13 cellular contexts compared by ENCODE assay signal in genomic region chr3:72907131-72907697, GRCh38. TPM values are rescaled to one million over a fixed set of nuclear protein-coding genes. Genes with fewer than 3 reads are reported as not detected.
A peak's percentile ranks its signal among the peaks of the same experiment; 100 is the strongest.
DNase-seq lines count a peak whose midpoint lies in the region; ATAC-seq and TF ChIP-seq lines count a peak whose summit lies in the region.
"Had no signal": no experiment of that assay in that cellular context is flagged by ENCODE, and none has a peak within 500 bp of the region (broad histone marks: within the 10 kb centered on the region; RNA-seq: fewer than 3 reads in every experiment).

No MANE protein-coding gene starts in this region.

- H3K9me3 ChIP-seq in mammary epithelial cell (replicated peaks; ENCODE audit: insufficient read depth, low read length), result no peaks in the 10 kb centered on the region
- no peaks in the 10 kb centered on the region for H3K9me3 ChIP-seq in skeletal muscle satellite cell (replicated peaks; ENCODE audit: low read length)

- peak; percentile 15 for DNase-seq in ELR (ENCODE audit: low read depth)
- DNase-seq in mammary epithelial cell, result peak; percentile 2
- DNase-seq in iris pigment epithelial cell (ENCODE audit: low read depth), result peak; percentile 77
- DNase-seq in naive thymus-derived CD8-positive, alpha-beta T cell, result no peak
- DNase-seq in NCI-H1436 treated with DMSO at 0.1 percent for 48 hours (lab: John Stamatoyannopoulos, UW), result no peak
- DNase-seq in H4 (ENCODE audit: low spot score), result no peak
- DNase-seq in activated naive CD4-positive, alpha-beta T cell treated with anti-CD3 and anti-CD28 coated beads for 36 hours, result no peak
- DNase-seq: activated CD4-positive, alpha-beta T cell treated with anti-CD3 and anti-CD28 coated beads, Interleukin-2, amount 50 U/mL, for 4 hours; activated naive CD8-positive, alpha-beta T cell treated with anti-CD3 and anti-CD28 coated beads, Interleukin-2, amount 10 ng/mL, durations not matched to agents 7 days and 5 days; CD8-positive, alpha-beta T cell; MM.1S; NCI-H526 had no signal

- no peak overlapping the region for H3K27ac Mint-ChIP-seq in naive thymus-derived CD8-positive, alpha-beta T cell
- H3K27ac Mint-ChIP-seq in activated naive CD4-positive, alpha-beta T cell treated with anti-CD3 and anti-CD28 coated beads for 36 hours, result no peak overlapping the region
- H3K27ac Mint-ChIP-seq: activated naive CD8-positive, alpha-beta T cell treated with anti-CD3 and anti-CD28 coated beads, Interleukin-2, amount 10 ng/mL, durations not matched to agents 7 days and 5 days; CD8-positive, alpha-beta T cell had no signal

- H3K9me3 Mint-ChIP-seq in naive thymus-derived CD8-positive, alpha-beta T cell, result no peaks in the 10 kb centered on the region
- H3K9me3 Mint-ChIP-seq in activated naive CD4-positive, alpha-beta T cell treated with anti-CD3 and anti-CD28 coated beads for 36 hours, result no peaks in the 10 kb centered on the region
- H3K9me3 Mint-ChIP-seq: activated naive CD8-positive, alpha-beta T cell treated with anti-CD3 and anti-CD28 coated beads, Interleukin-2, amount 10 ng/mL, durations not matched to agents 7 days and 5 days; CD8-positive, alpha-beta T cell had no signal

- BruUV-seq in mammary epithelial cell (replicated peaks; lab: Mats Ljungman, UMichigan), result no TSS peak

- H3K9ac ChIP-seq in mammary epithelial cell (ENCODE audit: insufficient read depth, low read length) (no peak overlapping the region), skeletal muscle satellite cell (ENCODE audit: low read depth, low read length) (peak overlapping the region; percentile 5)

- no peak for TF ChIP-seq CTCF in mammary epithelial cell (conservative IDR thresholded peaks at IDR 0.05 in 1 of 2, IDR thresholded peaks at IDR 0.05 in 1 of 2; ENCODE audit: extremely low read depth in 1 of 2, insufficient read depth in 1 of 2, low read depth in 1 of 2, low read length in 2 of 2)

- H3K4me2 ChIP-seq in mammary epithelial cell (ENCODE audit: insufficient read depth, low read depth, low read length) (no peak overlapping the region), skeletal muscle satellite cell (ENCODE audit: low read length) (peak overlapping the region; percentile 59)

- H3K4me1 ChIP-seq in mammary epithelial cell (ENCODE audit: insufficient read depth, low read length) (peaks cover 8% of the 10 kb centered on the region), skeletal muscle satellite cell (ENCODE audit: control insufficient read depth, insufficient read depth, low read length) (peaks cover 22% of the 10 kb centered on the region)

- no peak overlapping the region for H3K27ac ChIP-seq in mammary epithelial cell (ENCODE audit: insufficient read depth, low read depth, low read length)

- intact Hi-C loops in mammary epithelial cell (cut with micrococcal nuclease), result no loop called here
- intact Hi-C loops in activated naive CD4-positive, alpha-beta T cell treated with anti-CD3 and anti-CD28 coated beads for 36 hours (cut with micrococcal nuclease), result no loop called here

- in situ Hi-C loops in mammary epithelial cell (cut with MboI; ENCODE audit: low sequenced_read_pairs in 2 of 2), result no loop called here

- H3K27me3 ChIP-seq in mammary epithelial cell (ENCODE audit: insufficient read depth, low read length), result no peaks in the 10 kb centered on the region
- H3K27me3 ChIP-seq in skeletal muscle satellite cell (ENCODE audit: control insufficient read depth, insufficient read depth, low read length), result no peaks in the 10 kb centered on the region

- no peak overlapping the region for H3K4me3 Mint-ChIP-seq in naive thymus-derived CD8-positive, alpha-beta T cell
- H3K4me3 Mint-ChIP-seq in activated naive CD4-positive, alpha-beta T cell treated with anti-CD3 and anti-CD28 coated beads for 36 hours, result no peak overlapping the region
- H3K4me3 Mint-ChIP-seq: activated naive CD8-positive, alpha-beta T cell treated with anti-CD3 and anti-CD28 coated beads, Interleukin-2, amount 10 ng/mL, durations not matched to agents 7 days and 5 days; CD8-positive, alpha-beta T cell had no signal

- POLR2A ChIA-PET in naive thymus-derived CD8-positive, alpha-beta T cell (lab: Charles Lee), result no interaction called here

- CTCF ChIA-PET in mammary epithelial cell (lab: Charles Lee; ENCODE audit: low non-redundant PET), result no interaction called here
- CTCF ChIA-PET in activated naive CD4-positive, alpha-beta T cell treated with anti-CD3 and anti-CD28 coated beads for 36 hours (lab: Charles Lee), result no interaction called here

- H3K4me3 ChIP-seq in mammary epithelial cell (replicated peaks in 1 of 3; ENCODE audit: insufficient read depth in 1 of 3, low read depth in 2 of 3, low read length in 3 of 3) (no peak overlapping the region), skeletal muscle satellite cell (ENCODE audit: low read length) (peak overlapping the region; percentile 33)

- WGBS in mammary epithelial cell (ENCODE audit: low coverage, missing lambda C conversion rate), result 50% methylated on average over 4 of the region's 4 CpGs

- H2AFZ ChIP-seq in mammary epithelial cell (ENCODE audit: low read depth, low read length), result no peak overlapping the region

- H3K27me3 Mint-ChIP-seq in naive thymus-derived CD8-positive, alpha-beta T cell, result peaks cover 0 to 5% (median 0%) of the 10 kb centered on the region in 5 donors
- no peaks in the 10 kb centered on the region for H3K27me3 Mint-ChIP-seq in activated naive CD4-positive, alpha-beta T cell treated with anti-CD3 and anti-CD28 coated beads for 36 hours (ENCODE audit: low read depth)
- H3K27me3 Mint-ChIP-seq: activated naive CD8-positive, alpha-beta T cell treated with anti-CD3 and anti-CD28 coated beads, Interleukin-2, amount 10 ng/mL, durations not matched to agents 7 days and 5 days had no signal

- dilution Hi-C loops in mammary epithelial cell (cut with HindIII; ENCODE audit: low sequenced_read_pairs), result no loop called here

- H3K36me3 ChIP-seq in mammary epithelial cell (ENCODE audit: insufficient read depth, low read length) (no peaks in the 10 kb centered on the region), skeletal muscle satellite cell (ENCODE audit: insufficient read depth, low read length) (no peaks in the 10 kb centered on the region)

- no peaks in the 10 kb centered on the region for H3K4me1 Mint-ChIP-seq in naive thymus-derived CD8-positive, alpha-beta T cell
- no peaks in the 10 kb centered on the region for H3K4me1 Mint-ChIP-seq in activated naive CD4-positive, alpha-beta T cell treated with anti-CD3 and anti-CD28 coated beads for 36 hours (ENCODE audit: low read depth)
- H3K4me1 Mint-ChIP-seq: activated naive CD8-positive, alpha-beta T cell treated with anti-CD3 and anti-CD28 coated beads, Interleukin-2, amount 10 ng/mL, durations not matched to agents 7 days and 5 days had no signal

- no peaks in the 10 kb centered on the region for H3K36me3 Mint-ChIP-seq in naive thymus-derived CD8-positive, alpha-beta T cell
- H3K36me3 Mint-ChIP-seq in activated naive CD4-positive, alpha-beta T cell treated with anti-CD3 and anti-CD28 coated beads for 36 hours (ENCODE audit: low read depth), result no peaks in the 10 kb centered on the region
- H3K36me3 Mint-ChIP-seq: activated naive CD8-positive, alpha-beta T cell treated with anti-CD3 and anti-CD28 coated beads, Interleukin-2, amount 10 ng/mL, durations not matched to agents 7 days and 5 days; CD8-positive, alpha-beta T cell had no signal

- no peaks in the 10 kb centered on the region for H3K79me2 ChIP-seq in mammary epithelial cell (ENCODE audit: insufficient read depth, low read length)

- ATAC-seq in naive thymus-derived CD8-positive, alpha-beta T cell, result no peak
- ATAC-seq: CD8-positive, alpha-beta T cell had no signal

- H4K20me1 ChIP-seq in mammary epithelial cell (ENCODE audit: insufficient read depth, low read length), result no peaks in the 10 kb centered on the region

RNA-seq across cellular contexts. Expression of gene GXYLT2, which starts 19.4 kb away (rescaled TPM):
- total RNA-seq in mammary epithelial cell, result 1 to 10 TPM; 3.9 to 9.3 TPM
- 5.8 TPM for polyA plus RNA-seq in mammary epithelial cell
- polyA minus RNA-seq in mammary epithelial cell, result 15.3 TPM
- 17.2 and 32.8 TPM in 2 replicates for total RNA-seq in skeletal muscle satellite cell (2012; rRNA removed)
- total RNA-seq in naive thymus-derived CD8-positive, alpha-beta T cell, result not detected
- not detected for polyA plus RNA-seq in naive thymus-derived CD8-positive, alpha-beta T cell
- 14.2 and 16.9 TPM in 2 replicates for total RNA-seq in H4 (2014; rRNA removed; shearing (Covaris generic))
- not detected for total RNA-seq in activated naive CD4-positive, alpha-beta T cell treated with anti-CD3 and anti-CD28 coated beads for 36 hours
- total RNA-seq: activated naive CD8-positive, alpha-beta T cell treated with anti-CD3 and anti-CD28 coated beads, Interleukin-2, amount 10 ng/mL, durations not matched to agents 7 days and 5 days; CD8-positive, alpha-beta T cell had no signal

RNA-seq across cellular contexts. Expression of gene SHQ1, which starts 59.0 kb away (rescaled TPM):
- 10 to 100 TPM; 17.0 to 23.0 TPM for total RNA-seq in mammary epithelial cell
- polyA plus RNA-seq in mammary epithelial cell, result 12.4 TPM
- polyA minus RNA-seq in mammary epithelial cell, result 18.1 TPM
- total RNA-seq in skeletal muscle satellite cell (2012; rRNA removed), result 25.9 and 26.2 TPM in 2 replicates
- total RNA-seq in naive thymus-derived CD8-positive, alpha-beta T cell, result 10 to 100 TPM; 23.4 to 26.4 TPM
- polyA plus RNA-seq in naive thymus-derived CD8-positive, alpha-beta T cell, result 10 to 100 TPM; 14.8 to 22.7 (median 16.5) TPM
- 19.5 and 22.3 TPM in 2 replicates for total RNA-seq in H4 (2014; rRNA removed; shearing (Covaris generic))
- 10 to 100 TPM; 19.9 to 20.5 TPM for total RNA-seq in activated naive CD4-positive, alpha-beta T cell treated with anti-CD3 and anti-CD28 coated beads for 36 hours

Comparison
In these comparisons a context has a peak if more than half of its experiments do, and no peak if none do; other contexts are left out.
1. DNase-seq: peak in ELR (single experiment), mammary epithelial cell (single experiment) and iris pigment epithelial cell (single experiment); none in naive thymus-derived CD8-positive, alpha-beta T cell (0 of 10), NCI-H1436 treated with DMSO at 0.1 percent for 48 hours (single experiment), H4 (single experiment) and activated naive CD4-positive, alpha-beta T cell treated with anti-CD3 and anti-CD28 coated beads for 36 hours (single experiment).
2. RNA of gene GXYLT2, which starts 19.4 kb away (total RNA-seq): 14.2 to 16.9 TPM in H4 and 3.9 to 9.3 TPM in mammary epithelial cell; not detected in activated naive CD4-positive, alpha-beta T cell treated with anti-CD3 and anti-CD28 coated beads for 36 hours and not detected in naive thymus-derived CD8-positive, alpha-beta T cell; every median in the first group is over 4 times any median in the second.